Comparison of ENCODE assay signal across 8 cellular contexts in the genomic region with DNA sequence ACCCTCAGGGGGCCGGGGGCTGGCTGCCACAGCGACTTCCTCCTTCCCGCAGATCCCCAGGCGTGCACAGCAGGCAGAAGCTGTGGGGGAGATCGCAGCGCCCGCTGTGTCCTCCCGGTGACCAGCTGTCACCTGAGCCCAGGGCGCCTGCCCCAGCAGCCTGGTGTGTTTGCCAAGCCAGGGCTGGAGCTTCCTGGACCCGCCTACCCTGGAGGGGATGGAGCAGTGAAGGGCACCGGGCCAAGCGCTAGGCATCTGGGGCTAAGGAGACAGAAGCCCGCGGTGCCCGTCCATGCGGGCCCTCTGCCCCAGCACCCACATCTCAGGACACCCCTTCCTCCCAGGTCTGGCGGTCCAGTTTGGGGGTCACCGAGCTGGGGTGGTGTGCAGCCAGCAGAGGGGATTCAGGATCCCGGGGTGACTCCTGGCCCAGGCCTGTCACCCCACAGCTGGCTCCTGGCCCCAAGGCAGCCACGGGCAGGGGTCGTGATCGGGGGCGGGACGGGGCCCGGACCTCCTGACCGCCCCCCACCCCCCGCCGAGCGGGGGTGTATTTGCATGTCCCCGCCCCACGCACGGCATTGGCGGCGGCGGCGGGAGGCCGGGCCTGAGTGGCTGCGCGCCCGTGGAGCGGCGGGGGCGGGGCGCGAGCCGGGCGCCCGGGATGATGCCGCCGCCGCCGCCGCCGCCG. TPM values are rescaled to one million over a fixed set of nuclear protein-coding genes. Genes with fewer than 3 reads are reported as not detected.
DNase-seq lines count a peak whose midpoint lies in the region; ATAC-seq, FAIRE-seq and TF ChIP-seq lines count a peak whose summit lies in the region.

A gene with protein sequence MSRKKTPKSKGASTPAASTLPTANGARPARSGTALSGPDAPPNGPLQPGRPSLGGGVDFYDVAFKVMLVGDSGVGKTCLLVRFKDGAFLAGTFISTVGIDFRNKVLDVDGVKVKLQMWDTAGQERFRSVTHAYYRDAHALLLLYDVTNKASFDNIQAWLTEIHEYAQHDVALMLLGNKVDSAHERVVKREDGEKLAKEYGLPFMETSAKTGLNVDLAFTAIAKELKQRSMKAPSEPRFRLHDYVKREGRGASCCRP (plus strand): TSS at position 645 of the 691 bp plus-strand sequence. CDS start 159 bp downstream, outside the sequence.

- peaks cover 0 to 9% of the 10 kb centered on the region in 2 donors for H3K4me1 Mint-ChIP-seq in natural killer cell

- H3K4me3 ChIP-seq in OCI-LY1 (ENCODE audit: low read depth, low read length, poor library complexity, severe bottlenecking) (peak within 1 kb of the TSS; percentile 45), fibroblast of the aortic adventitia (ENCODE audit: low read depth, low read length) (peak within 1 kb of the TSS; percentile 53), upper lobe of right lung (peak within 1 kb of the TSS; percentile 48)

- H4K20me1 ChIP-seq in OCI-LY1 (ENCODE audit: insufficient read depth, low read length), result no peaks in the 10 kb centered on the region

- H3K4me1 ChIP-seq in OCI-LY1 (ENCODE audit: insufficient read depth, low read length, severe bottlenecking), result peaks cover 46% of the 10 kb centered on the region
- H3K4me1 ChIP-seq in upper lobe of right lung, result peaks cover 45% of the 10 kb centered on the region

- FAIRE-seq in GM19239 (lab: Jason Lieb, UNC), result no peak

- peak within 1 kb of the TSS; percentile 61 for H3K4me3 Mint-ChIP-seq in natural killer cell

- H3K36me3 Mint-ChIP-seq in natural killer cell, result no peaks in the 10 kb centered on the region

- H3K79me2 ChIP-seq in OCI-LY1 (ENCODE audit: insufficient read depth, low read length), result no peaks in the 10 kb centered on the region

- peak within 1 kb of the TSS; percentile 96 for H3K4me2 ChIP-seq in OCI-LY1 (ENCODE audit: low read length)

- peaks cover 0 to 3% of the 10 kb centered on the region in 2 donors for H3K27me3 Mint-ChIP-seq in natural killer cell (ENCODE audit: low read depth in 2 of 2)

- intact Hi-C loops in natural killer cell (cut with micrococcal nuclease), result no loop called here
- intact Hi-C loops in upper lobe of right lung (cut with DNase I), result no loop called here

- no peaks in the 10 kb centered on the region for H3K9me3 Mint-ChIP-seq in natural killer cell

- no peak within 1 kb of the TSS for H3K27ac ChIP-seq in OCI-LY1 (ENCODE audit: low read depth, low read length, poor library complexity, severe bottlenecking)
- H3K27ac ChIP-seq in upper lobe of right lung, result peak within 1 kb of the TSS; percentile 9

- H3F3A ChIP-seq in OCI-LY1 (ENCODE audit: insufficient read depth, low read length), result 0 out of 2 replicates have a peak, but pooled peaks cover 5% of the 10 kb centered on the region

- no peaks in the 10 kb centered on the region for H3K9me3 ChIP-seq in OCI-LY1 (ENCODE audit: low read length)
- no peaks in the 10 kb centered on the region for H3K9me3 ChIP-seq in upper lobe of right lung

- TF ChIP-seq CTCF in OCI-LY1 (IDR thresholded peaks at IDR 0.05; ENCODE audit: low read length), result no peak
- no peak for TF ChIP-seq CTCF in fibroblast of the aortic adventitia (IDR thresholded peaks at IDR 0.05; ENCODE audit: insufficient read depth, low read length)
- TF ChIP-seq CTCF in natural killer cell (IDR thresholded peaks at IDR 0.05), result no peak
- no peak for TF ChIP-seq CTCF in upper lobe of right lung (IDR thresholded peaks at IDR 0.05)

- H3K9me2 ChIP-seq in OCI-LY1 (ENCODE audit: low read depth, low read length), result no peaks in the 10 kb centered on the region

- no peak within 1 kb of the TSS for H2AFZ ChIP-seq in OCI-LY1 (ENCODE audit: low read length)

- peak within 1 kb of the TSS; percentile 7; the same call in 1 of the 2 replicates for H3K9ac ChIP-seq in OCI-LY1 (ENCODE audit: low read length)

- H3K36me3 ChIP-seq in OCI-LY1 (ENCODE audit: insufficient read depth, low read length) (peaks cover 24% of the 10 kb centered on the region), upper lobe of right lung (peaks cover 17% of the 10 kb centered on the region)

- ATAC-seq in natural killer cell (peak; percentile 71 to 93 (median 91)), upper lobe of right lung (peak; percentile 84)

- H3K27me3 ChIP-seq in OCI-LY1 (ENCODE audit: insufficient read depth, low read length) (no peaks in the 10 kb centered on the region), upper lobe of right lung (no peaks in the 10 kb centered on the region)

- no peak within 1 kb of the TSS for H3K27ac Mint-ChIP-seq in natural killer cell

- peak; percentile 93 for DNase-seq in COR-L47 (lab: John Stamatoyannopoulos, UW)
- DNase-seq in HUDEP-2 (lab: John Stamatoyannopoulos, UW; ENCODE audit: unreplicated experiment in 76 of 76), result peak in 43 of 76 experiments; percentile 20 to 65 (median 35)
- DNase-seq in activated gamma-delta T cell (lab: John Stamatoyannopoulos, UW), result peak; percentile 45
- DNase-seq in fibroblast of the aortic adventitia (ENCODE audit: low read depth), result no peak
- DNase-seq in natural killer cell, result peak; percentile 53
- DNase-seq in upper lobe of right lung, result peak; percentile 93
- no peak for DNase-seq in GM19239 (ENCODE audit: insufficient read length, low spot score)

RNA-seq across cellular contexts. Expression of the gene that starts here (rescaled TPM):
- total RNA-seq in fibroblast of the aortic adventitia (ENCODE audit: low replicate concordance), result 0.27 and 3.6 TPM in 2 replicates
- under 1 TPM in 2 of 3 donors, not detected in 1; 0.27 to 0.28 TPM for total RNA-seq in natural killer cell
- 0.67 TPM for total RNA-seq in upper lobe of right lung

Comparison
In these comparisons a context has a peak if more than half of its experiments do, and no peak if none do; other contexts are left out.
1. Peak in DNase-seq and ATAC-seq in natural killer cell; RNA of the gene not detected or under 1 TPM.
2. Peak in DNase-seq, ATAC-seq, H3K4me3 ChIP-seq and H3K27ac ChIP-seq in upper lobe of right lung; RNA of the gene not detected or under 1 TPM.
3. DNase-seq: peak in COR-L47 (single experiment), HUDEP-2 (43 of 76) and activated gamma-delta T cell (single experiment); none in fibroblast of the aortic adventitia (single experiment) and GM19239 (single experiment).
4. Peak in every context shown above with its lines, with median percentiles within 50 percentile points of each other: H3K4me3 ChIP-seq.